ENCODE assay signal across 20 cellular contexts in genomic region chr3:150480802-150481201, GRCh38.
DNase-seq lines count a peak whose midpoint lies in the region; ATAC-seq, FAIRE-seq and TF ChIP-seq lines count a peak whose summit lies in the region.
"Had no signal": no experiment of that assay in that cellular context is flagged by ENCODE, and none has a peak within 500 bp of the region (broad histone marks: within the 10 kb centered on the region; RNA-seq: fewer than 3 reads in every experiment).

No MANE protein-coding gene starts in this region.

- H3K9ac ChIP-seq in Loucy (ENCODE audit: low read depth, low read length, poor library complexity, severe bottlenecking) = no peak overlapping the region
- no peak overlapping the region for H3K9ac ChIP-seq in endothelial cell of umbilical vein (replicated peaks; ENCODE audit: extremely low read depth, insufficient read depth, low read length)
- H3K9ac ChIP-seq: BLaER1, GM23248 had no signal

- FAIRE-seq in endothelial cell of umbilical vein (lab: Jason Lieb, UNC) = no peak
- FAIRE-seq: A549, GM12891, GM18507, HepG2 had no signal

- no peak overlapping the region for H3K4me3 ChIP-seq in Loucy (ENCODE audit: low read length, poor library complexity, severe bottlenecking)
- no peak overlapping the region for H3K4me3 ChIP-seq in endothelial cell of umbilical vein (replicated peaks in 1 of 3; ENCODE audit: insufficient read depth in 1 of 3, low read depth in 1 of 3, low read length in 3 of 3)
- H3K4me3 ChIP-seq: A549, BLaER1, GM23248, HAP-1 had no signal

- H2AFZ ChIP-seq in Loucy (ENCODE audit: low read length) (peak overlapping the region; percentile 57; the same call in 1 of the 2 replicates), endothelial cell of umbilical vein (ENCODE audit: low read depth, low read length) (no peak overlapping the region)
- H2AFZ ChIP-seq: GM23248 had no signal

- H3F3A ChIP-seq in Loucy (ENCODE audit: low read depth) = no peaks in the 10 kb centered on the region

- no peak for TF ChIP-seq CTCF in Loucy (conservative IDR thresholded peaks at IDR 0.05; ENCODE audit: low read length)
- TF ChIP-seq CTCF in endothelial cell of umbilical vein (IDR thresholded peaks at IDR 0.05; ENCODE audit: extremely low read depth in 1 of 2, insufficient read depth in 1 of 2, low read depth in 1 of 2, low read length in 2 of 2) = no peak

- no peak overlapping the region for H3K27ac ChIP-seq in endothelial cell of umbilical vein (ENCODE audit: insufficient read depth, low read depth, low read length)
- H3K27ac ChIP-seq: 22Rv1, A549, BLaER1, GM23248 had no signal

- no peaks in the 10 kb centered on the region for H3K9me2 ChIP-seq in Loucy (replicated peaks; ENCODE audit: low read depth, low read length)

- H3K27me3 ChIP-seq in Loucy (ENCODE audit: insufficient read depth, low read length, poor library complexity, severe bottlenecking) (no peaks in the 10 kb centered on the region), endothelial cell of umbilical vein (ENCODE audit: control insufficient read depth in 2 of 2, insufficient read depth in 2 of 2, low read length in 2 of 2) (no peaks in the 10 kb centered on the region)
- H3K27me3 ChIP-seq: BLaER1 had no signal

- no peaks in the 10 kb centered on the region for H4K20me1 ChIP-seq in Loucy (ENCODE audit: insufficient read depth, low read length, poor library complexity, severe bottlenecking)
- no peaks in the 10 kb centered on the region for H4K20me1 ChIP-seq in endothelial cell of umbilical vein (replicated peaks; ENCODE audit: control insufficient read depth, extremely low read depth, insufficient read depth, low read length)
- H4K20me1 ChIP-seq: BLaER1 had no signal

- H3K9me3 ChIP-seq in Loucy (ENCODE audit: insufficient read depth, low read depth, low read length) (peaks cover 10% of the 10 kb centered on the region; the same call in 1 of the 2 replicates), endothelial cell of umbilical vein (replicated peaks; ENCODE audit: control insufficient read depth, insufficient read depth, low read length) (no peaks in the 10 kb centered on the region)
- H3K9me3 ChIP-seq: HAP-1 had no signal

- no peak overlapping the region for H3K4me2 ChIP-seq in Loucy (ENCODE audit: low read depth, low read length, poor library complexity, severe bottlenecking)
- peak overlapping the region; percentile 22 for H3K4me2 ChIP-seq in endothelial cell of umbilical vein (ENCODE audit: insufficient read depth, low read length)
- H3K4me2 ChIP-seq: A549, BLaER1 had no signal

- no peaks in the 10 kb centered on the region for H3K36me3 ChIP-seq in Loucy (ENCODE audit: insufficient read depth, low read length)
- H3K36me3 ChIP-seq in endothelial cell of umbilical vein (ENCODE audit: control insufficient read depth in 2 of 2, extremely low read depth in 1 of 2, insufficient read depth in 2 of 2, low read length in 2 of 2) = no peaks in the 10 kb centered on the region
- H3K36me3 ChIP-seq: BLaER1, HAP-1 had no signal

- no peaks in the 10 kb centered on the region for H3K9me1 ChIP-seq in endothelial cell of umbilical vein (replicated peaks; ENCODE audit: control insufficient read depth, extremely low read depth, insufficient read depth, low read length)

- H3K79me2 ChIP-seq in Loucy (ENCODE audit: insufficient read depth, low read length) (no peaks in the 10 kb centered on the region), endothelial cell of umbilical vein (ENCODE audit: control insufficient read depth, insufficient read depth, low read length) (no peaks in the 10 kb centered on the region)

- CTCF ChIA-PET in endothelial cell of umbilical vein (lab: Charles Lee) = interaction anchor here (1.2 to 4.3 kb wide), 4 partner anchors 14 to 28 kb away, joined by 3 to 23 read pairs (median 3); no protein-coding TSS in a partner anchor

- BruUV-seq in endothelial cell of umbilical vein (replicated peaks; lab: Mats Ljungman, UMichigan) = no TSS peak

- no peak for TF ChIP-seq POLR2A in endothelial cell of umbilical vein (IDR thresholded peaks at IDR 0.05; ENCODE audit: low read depth, low read length)

- peaks cover 7% of the 10 kb centered on the region for H3K4me1 ChIP-seq in Loucy (ENCODE audit: insufficient read depth, low read length, poor library complexity, severe bottlenecking)
- H3K4me1 ChIP-seq in endothelial cell of umbilical vein (ENCODE audit: control insufficient read depth, extremely low read depth, insufficient read depth, low read length) = peaks cover 8% of the 10 kb centered on the region
- H3K4me1 ChIP-seq: A549, BLaER1, HAP-1 had no signal

- DNase-seq in DMS53 (lab: John Stamatoyannopoulos, UW) (peak; percentile 29), DMS53 treated with DMSO at 0.1 percent for 48 hours (lab: John Stamatoyannopoulos, UW; ENCODE audit: unreplicated experiment) (no peak), endothelial cell of umbilical vein (ENCODE audit: low read depth, low spot score) (no peak), left kidney (ENCODE audit: low read depth, low spot score) (peak; percentile 44), putamen (ENCODE audit: low spot score) (no peak)
- DNase-seq: CD4-positive, alpha-beta memory T cell; DMS153; DND-41; EL; GM23248 had no signal

- intact Hi-C loops in endothelial cell of umbilical vein (cut with micrococcal nuclease) = no loop called here

- ATAC-seq in GM18498 (IDR thresholded peaks at IDR 0.05; ENCODE audit: unreplicated experiment) (no peak), HG02840 (IDR thresholded peaks at IDR 0.05; ENCODE audit: low FRiP score, unreplicated experiment) (no peak)
- ATAC-seq: A549, HepG2 had no signal

- dilution Hi-C loops in endothelial cell of umbilical vein (cut with MboI; ENCODE audit: extremely low pct_ligation_motif_present, low sequenced_read_pairs) = no loop called here

- POLR2A ChIA-PET in endothelial cell of umbilical vein (lab: Charles Lee) = no interaction called here

TF ChIP-seq in endothelial cell of umbilical vein, 7 proteins besides CTCF, POLR2A, EP300 and RAD21:
- TF ChIP-seq MAX (IDR thresholded peaks at IDR 0.05; ENCODE audit: insufficient read depth, insufficient read length) (no peak), GATA2 (IDR thresholded peaks at IDR 0.05; ENCODE audit: insufficient read depth, insufficient read length, low read depth, low read length) (no peak), MYC (IDR thresholded peaks at IDR 0.05; ENCODE audit: low read depth, low read length) (no peak), POLR2AphosphoS5 (IDR thresholded peaks at IDR 0.05; ENCODE audit: insufficient read depth, low read depth, low read length) (no peak), EZH2 (IDR thresholded peaks at IDR 0.05; ENCODE audit: borderline replicate concordance, low read depth, low read length, severe bottlenecking) (no peak)

Comparison
In these comparisons a context has a peak if more than half of its experiments do, and no peak if none do; other contexts are left out.
1. DNase-seq: peak in DMS53 (single experiment) and left kidney (single experiment); none in DMS53 treated with DMSO at 0.1 percent for 48 hours (single experiment), endothelial cell of umbilical vein (single experiment) and putamen (single experiment).